ENCODE assay signal across 12 cellular contexts in the genomic region with DNA sequence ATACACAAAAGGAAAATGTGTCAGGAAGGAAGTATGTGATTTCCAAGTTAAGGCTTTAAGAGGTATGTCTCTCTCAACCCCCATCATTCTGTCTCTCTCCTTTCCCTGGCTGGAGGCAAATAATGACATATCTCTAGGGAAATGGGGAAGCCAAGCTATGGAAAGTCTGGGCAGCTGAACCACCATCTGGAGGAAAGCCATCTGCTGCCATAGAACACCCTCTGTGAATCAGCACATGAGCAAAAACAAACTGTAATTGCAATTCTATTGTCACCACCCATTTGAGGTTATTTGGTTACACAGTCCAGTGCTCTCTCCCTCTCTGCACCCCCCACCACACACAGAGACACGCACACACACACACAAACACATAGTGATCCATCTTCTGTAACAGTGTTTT.
DNase-seq lines count a peak whose midpoint lies in the region; ATAC-seq and TF ChIP-seq lines count a peak whose summit lies in the region.
"Had no signal": no experiment of that assay in that cellular context is flagged by ENCODE, and none has a peak within 500 bp of the region (broad histone marks: within the 10 kb centered on the region; RNA-seq: fewer than 3 reads in every experiment).

No MANE protein-coding gene starts in this region.

- peaks cover 3 to 9% of the 10 kb centered on the region in 2 donors for H3K4me1 Mint-ChIP-seq in stimulated activated naive B cell treated with anti-CD40 and anti-IgM and Interleukin-4, amounts not matched to agents 10 μg/mL and 1 μg/mL and 100 μg/mL, for 72 hours

- no peak overlapping the region for H3K27ac Mint-ChIP-seq in stimulated activated naive B cell treated with anti-CD40 and anti-IgM and Interleukin-4, amounts not matched to agents 10 μg/mL and 1 μg/mL and 100 μg/mL, for 72 hours

- ATAC-seq in stimulated activated naive B cell treated with anti-CD40 and anti-IgM and Interleukin-4, amounts not matched to agents 10 μg/mL and 1 μg/mL and 100 μg/mL, for 72 hours (replicated peaks), result peak; percentile 81
- ATAC-seq: left colon had no signal

- TF ChIP-seq CTCF in astrocyte of the cerebellum (IDR thresholded peaks at IDR 0.05; ENCODE audit: low read depth, low read length, missing control alignments), result no peak
- no peak for TF ChIP-seq CTCF in GM10266 (IDR thresholded peaks at IDR 0.05; ENCODE audit: control insufficient read depth, insufficient read depth, low read depth, missing control alignments)

- peak; percentile 35 to 81 (median 80) for DNase-seq in NCI-H1417 (lab: John Stamatoyannopoulos, UW)
- DNase-seq in NCI-H1417 treated with DMSO at 0.1 percent for 48 hours (lab: John Stamatoyannopoulos, UW), result no peak
- peak; percentile 99 for DNase-seq in NCI-H2107 treated with DMSO at 0.1 percent for 48 hours (lab: John Stamatoyannopoulos, UW; ENCODE audit: unreplicated experiment)
- DNase-seq in astrocyte of the cerebellum (ENCODE audit: low read depth), result peak; percentile 19
- no peak for DNase-seq in stimulated activated naive B cell treated with anti-CD40 and anti-IgM and Interleukin-4, amounts not matched to agents 10 μg/mL and 1 μg/mL and 100 μg/mL, for 72 hours
- DNase-seq in germinal center (ENCODE audit: low spot score), result no peak
- DNase-seq in NCI-H226, result no peak
- DNase-seq in GM10266 (ENCODE audit: extremely low spot score), result no peak
- DNase-seq: activated CD8-positive, alpha-beta memory T cell treated with anti-CD3 and anti-CD28 coated beads for 24 hours; erythroblast; left colon; T-helper 1 cell had no signal

- H3K4me3 Mint-ChIP-seq in stimulated activated naive B cell treated with anti-CD40 and anti-IgM and Interleukin-4, amounts not matched to agents 10 μg/mL and 1 μg/mL and 100 μg/mL, for 72 hours, result no peak overlapping the region

- peaks cover 0 to 2% of the 10 kb centered on the region in 2 donors for H3K9me3 Mint-ChIP-seq in stimulated activated naive B cell treated with anti-CD40 and anti-IgM and Interleukin-4, amounts not matched to agents 10 μg/mL and 1 μg/mL and 100 μg/mL, for 72 hours

- H3K27me3 Mint-ChIP-seq in stimulated activated naive B cell treated with anti-CD40 and anti-IgM and Interleukin-4, amounts not matched to agents 10 μg/mL and 1 μg/mL and 100 μg/mL, for 72 hours, result peaks cover 0 to 11% of the 10 kb centered on the region in 2 donors

- H3K4me3 ChIP-seq in astrocyte of the cerebellum (ENCODE audit: low read depth, low read length), result no peak overlapping the region

- peaks cover 0 to 1% of the 10 kb centered on the region in 2 donors for H3K36me3 Mint-ChIP-seq in stimulated activated naive B cell treated with anti-CD40 and anti-IgM and Interleukin-4, amounts not matched to agents 10 μg/mL and 1 μg/mL and 100 μg/mL, for 72 hours

- in situ Hi-C loops in astrocyte of the cerebellum (cut with HindIII; ENCODE audit: low sequenced_read_pairs), result no loop called here

Comparison
In these comparisons a context has a peak if more than half of its experiments do, and no peak if none do; other contexts are left out.
1. DNase-seq: peak in NCI-H1417 (3 of 3), NCI-H2107 treated with DMSO at 0.1 percent for 48 hours (single experiment) and astrocyte of the cerebellum (single experiment); none in NCI-H1417 treated with DMSO at 0.1 percent for 48 hours (single experiment), stimulated activated naive B cell treated with anti-CD40 and anti-IgM and Interleukin-4, amounts not matched to agents 10 μg/mL and 1 μg/mL and 100 μg/mL, for 72 hours (single experiment), germinal center (single experiment), NCI-H226 (single experiment) and GM10266 (single experiment).